ENCODE assay signal across 2 cellular contexts in the genomic region with DNA sequence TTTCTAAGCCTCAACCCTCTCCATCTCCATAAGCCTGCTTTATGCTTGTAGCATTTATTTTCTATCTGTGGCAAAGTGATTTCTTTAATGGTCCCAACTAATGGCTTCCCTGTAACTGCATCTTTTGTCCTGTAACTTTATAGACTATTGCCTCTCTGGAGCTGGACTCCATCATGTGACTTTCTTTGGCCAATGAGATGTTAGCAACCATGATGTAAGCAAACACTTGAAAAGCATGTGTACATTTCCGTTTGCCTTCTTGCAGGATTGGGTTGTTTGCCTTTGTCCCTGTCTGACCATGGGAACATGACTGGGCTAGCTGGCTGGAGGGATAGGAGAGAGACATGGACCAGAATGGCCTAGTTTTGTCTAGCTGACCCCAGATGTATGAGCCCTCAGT.
TF ChIP-seq lines count a peak whose summit lies in the region.

No MANE protein-coding gene starts in this region.

TF ChIP-seq in HepG2, 621 proteins besides CTCF, POLR2A, EP300 and RAD21 (continued from another document and continues in another):
- TF ChIP-seq, protein P1, sequence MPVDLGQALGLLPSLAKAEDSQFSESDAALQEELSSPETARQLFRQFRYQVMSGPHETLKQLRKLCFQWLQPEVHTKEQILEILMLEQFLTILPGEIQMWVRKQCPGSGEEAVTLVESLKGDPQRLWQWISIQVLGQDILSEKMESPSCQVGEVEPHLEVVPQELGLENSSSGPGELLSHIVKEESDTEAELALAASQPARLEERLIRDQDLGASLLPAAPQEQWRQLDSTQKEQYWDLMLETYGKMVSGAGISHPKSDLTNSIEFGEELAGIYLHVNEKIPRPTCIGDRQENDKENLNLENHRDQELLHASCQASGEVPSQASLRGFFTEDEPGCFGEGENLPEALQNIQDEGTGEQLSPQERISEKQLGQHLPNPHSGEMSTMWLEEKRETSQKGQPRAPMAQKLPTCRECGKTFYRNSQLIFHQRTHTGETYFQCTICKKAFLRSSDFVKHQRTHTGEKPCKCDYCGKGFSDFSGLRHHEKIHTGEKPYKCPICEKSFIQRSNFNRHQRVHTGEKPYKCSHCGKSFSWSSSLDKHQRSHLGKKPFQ (CRISPR knock-in tag; IDR thresholded peaks at IDR 0.05; ENCODE audit: insufficient replicate concordance), result no peak
- TF ChIP-seq, protein P2, sequence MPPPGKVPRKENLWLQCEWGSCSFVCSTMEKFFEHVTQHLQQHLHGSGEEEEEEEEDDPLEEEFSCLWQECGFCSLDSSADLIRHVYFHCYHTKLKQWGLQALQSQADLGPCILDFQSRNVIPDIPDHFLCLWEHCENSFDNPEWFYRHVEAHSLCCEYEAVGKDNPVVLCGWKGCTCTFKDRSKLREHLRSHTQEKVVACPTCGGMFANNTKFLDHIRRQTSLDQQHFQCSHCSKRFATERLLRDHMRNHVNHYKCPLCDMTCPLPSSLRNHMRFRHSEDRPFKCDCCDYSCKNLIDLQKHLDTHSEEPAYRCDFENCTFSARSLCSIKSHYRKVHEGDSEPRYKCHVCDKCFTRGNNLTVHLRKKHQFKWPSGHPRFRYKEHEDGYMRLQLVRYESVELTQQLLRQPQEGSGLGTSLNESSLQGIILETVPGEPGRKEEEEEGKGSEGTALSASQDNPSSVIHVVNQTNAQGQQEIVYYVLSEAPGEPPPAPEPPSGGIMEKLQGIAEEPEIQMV (CRISPR knock-in tag; IDR thresholded peaks at IDR 0.05; ENCODE audit: low read depth), result no peak
- TF ChIP-seq U2AF2 (IDR thresholded peaks at IDR 0.05; ENCODE audit: low read depth, low read length), result no peak
- TF ChIP-seq, protein P3, sequence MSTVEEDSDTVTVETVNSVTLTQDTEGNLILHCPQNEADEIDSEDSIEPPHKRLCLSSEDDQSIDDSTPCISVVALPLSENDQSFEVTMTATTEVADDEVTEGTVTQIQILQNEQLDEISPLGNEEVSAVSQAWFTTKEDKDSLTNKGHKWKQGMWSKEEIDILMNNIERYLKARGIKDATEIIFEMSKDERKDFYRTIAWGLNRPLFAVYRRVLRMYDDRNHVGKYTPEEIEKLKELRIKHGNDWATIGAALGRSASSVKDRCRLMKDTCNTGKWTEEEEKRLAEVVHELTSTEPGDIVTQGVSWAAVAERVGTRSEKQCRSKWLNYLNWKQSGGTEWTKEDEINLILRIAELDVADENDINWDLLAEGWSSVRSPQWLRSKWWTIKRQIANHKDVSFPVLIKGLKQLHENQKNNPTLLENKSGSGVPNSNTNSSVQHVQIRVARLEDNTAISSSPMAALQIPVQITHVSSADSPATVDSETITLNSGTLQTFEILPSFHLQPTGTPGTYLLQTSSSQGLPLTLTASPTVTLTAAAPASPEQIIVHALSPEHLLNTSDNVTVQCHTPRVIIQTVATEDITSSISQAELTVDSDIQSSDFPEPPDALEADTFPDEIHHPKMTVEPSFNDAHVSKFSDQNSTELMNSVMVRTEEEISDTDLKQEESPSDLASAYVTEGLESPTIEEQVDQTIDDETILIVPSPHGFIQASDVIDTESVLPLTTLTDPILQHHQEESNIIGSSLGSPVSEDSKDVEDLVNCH (CRISPR knock-in tag; IDR thresholded peaks at IDR 0.05), result no peak
- peak; percentile 38; the same call in 1 of the 2 replicates for TF ChIP-seq NFYC (CRISPR knock-in tag; IDR thresholded peaks at IDR 0.05)
- TF ChIP-seq ZNF557 (CRISPR knock-in tag; IDR thresholded peaks at IDR 0.05), result no peak
- TF ChIP-seq, protein P4, sequence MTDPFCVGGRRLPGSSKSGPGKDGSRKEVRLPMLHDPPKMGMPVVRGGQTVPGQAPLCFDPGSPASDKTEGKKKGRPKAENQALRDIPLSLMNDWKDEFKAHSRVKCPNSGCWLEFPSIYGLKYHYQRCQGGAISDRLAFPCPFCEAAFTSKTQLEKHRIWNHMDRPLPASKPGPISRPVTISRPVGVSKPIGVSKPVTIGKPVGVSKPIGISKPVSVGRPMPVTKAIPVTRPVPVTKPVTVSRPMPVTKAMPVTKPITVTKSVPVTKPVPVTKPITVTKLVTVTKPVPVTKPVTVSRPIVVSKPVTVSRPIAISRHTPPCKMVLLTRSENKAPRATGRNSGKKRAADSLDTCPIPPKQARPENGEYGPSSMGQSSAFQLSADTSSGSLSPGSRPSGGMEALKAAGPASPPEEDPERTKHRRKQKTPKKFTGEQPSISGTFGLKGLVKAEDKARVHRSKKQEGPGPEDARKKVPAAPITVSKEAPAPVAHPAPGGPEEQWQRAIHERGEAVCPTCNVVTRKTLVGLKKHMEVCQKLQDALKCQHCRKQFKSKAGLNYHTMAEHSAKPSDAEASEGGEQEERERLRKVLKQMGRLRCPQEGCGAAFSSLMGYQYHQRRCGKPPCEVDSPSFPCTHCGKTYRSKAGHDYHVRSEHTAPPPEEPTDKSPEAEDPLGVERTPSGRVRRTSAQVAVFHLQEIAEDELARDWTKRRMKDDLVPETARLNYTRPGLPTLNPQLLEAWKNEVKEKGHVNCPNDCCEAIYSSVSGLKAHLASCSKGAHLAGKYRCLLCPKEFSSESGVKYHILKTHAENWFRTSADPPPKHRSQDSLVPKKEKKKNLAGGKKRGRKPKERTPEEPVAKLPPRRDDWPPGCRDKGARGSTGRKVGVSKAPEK (CRISPR knock-in tag; IDR thresholded peaks at IDR 0.05; ENCODE audit: borderline replicate concordance), result no peak
- no peak for TF ChIP-seq DMAP1 (CRISPR knock-in tag; IDR thresholded peaks at IDR 0.05)
- no peak for TF ChIP-seq ZNF879 (CRISPR knock-in tag; IDR thresholded peaks at IDR 0.05)

TF ChIP-seq in WTC11, 78 proteins besides CTCF, POLR2A, EP300 and RAD21 (continued from another document):
- TF ChIP-seq, protein P5, sequence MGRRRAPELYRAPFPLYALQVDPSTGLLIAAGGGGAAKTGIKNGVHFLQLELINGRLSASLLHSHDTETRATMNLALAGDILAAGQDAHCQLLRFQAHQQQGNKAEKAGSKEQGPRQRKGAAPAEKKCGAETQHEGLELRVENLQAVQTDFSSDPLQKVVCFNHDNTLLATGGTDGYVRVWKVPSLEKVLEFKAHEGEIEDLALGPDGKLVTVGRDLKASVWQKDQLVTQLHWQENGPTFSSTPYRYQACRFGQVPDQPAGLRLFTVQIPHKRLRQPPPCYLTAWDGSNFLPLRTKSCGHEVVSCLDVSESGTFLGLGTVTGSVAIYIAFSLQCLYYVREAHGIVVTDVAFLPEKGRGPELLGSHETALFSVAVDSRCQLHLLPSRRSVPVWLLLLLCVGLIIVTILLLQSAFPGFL (CRISPR knock-in tag; IDR thresholded peaks at IDR 0.05; ENCODE audit: borderline replicate concordance), result no peak
TF ChIP-seq in WTC11: peak in this region for 2.
